ENCODE assay signal across 15 cellular contexts in the genomic region with DNA sequence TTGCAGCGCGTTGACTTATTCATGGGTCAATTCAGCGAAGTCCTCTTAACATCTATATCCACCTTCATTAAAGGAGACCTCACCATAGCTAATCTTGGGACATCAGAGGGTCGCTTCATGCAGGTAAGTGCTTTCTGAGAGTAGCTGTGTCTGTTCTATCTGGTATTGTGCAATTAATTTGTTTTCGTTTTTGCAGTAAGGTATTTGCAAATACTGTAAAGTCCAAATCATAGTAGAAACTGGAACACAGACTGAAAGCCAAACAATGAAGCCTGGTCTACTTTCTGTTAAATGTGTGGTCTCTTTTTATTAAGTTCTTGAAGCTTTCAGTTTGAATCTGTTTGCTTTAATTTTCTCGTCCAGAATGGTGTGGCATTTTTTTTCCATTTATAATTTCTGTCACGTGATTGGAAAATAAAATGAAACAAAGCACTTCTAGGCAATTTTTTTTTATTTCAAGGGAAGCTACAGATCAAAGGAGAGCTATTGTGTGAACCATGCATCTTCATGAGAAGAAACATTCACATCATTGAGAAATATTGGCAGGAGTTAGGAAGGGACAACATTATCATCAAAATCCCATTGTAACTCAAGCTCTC.
"Had no signal": no experiment of that assay in that cellular context is flagged by ENCODE, and none has a peak within 500 bp of the region (broad histone marks: within the 10 kb centered on the region; RNA-seq: fewer than 3 reads in every experiment).

No MANE protein-coding gene starts in this region.

- DNase-seq: activated CD8-positive, alpha-beta memory T cell treated with anti-CD3 and anti-CD28 coated beads, Interleukin-2, amount 50 U/mL, for 4 hours; activated CD8-positive, alpha-beta T cell treated with anti-CD3 and anti-CD28 coated beads for 36 hours; activated naive CD4-positive, alpha-beta T cell treated with Interleukin-2 at 50 U/mL for 16 hours; activated T-cell treated with anti-CD3 and anti-CD28 coated beads, Interleukin-2, amount 50 U/mL, for 72 hours; colonic mucosa; effector CD8-positive, alpha-beta T cell; natural killer cell; occipital lobe; stimulated activated CD4-positive, alpha-beta T cell treated with anti-CD3 and anti-CD28 coated beads, Interleukin-2, amount 100 ng/mL, for 48 hours; stimulated activated naive CD8-positive, alpha-beta T cell treated with anti-CD3 and anti-CD28 coated beads, Interleukin-15, Interleukin-2, amounts not matched to agents 100 U/mL and 50 U/mL, for 24 hours; T-helper 9 cell had no signal

- H3K4me3 ChIP-seq: colonic mucosa, lung, prostate gland, thoracic aorta had no signal

- H3K27ac ChIP-seq: colonic mucosa, prostate gland, thoracic aorta had no signal

- ATAC-seq: activated CD8-positive, alpha-beta T cell treated with anti-CD3 and anti-CD28 coated beads for 36 hours; activated T-cell treated with anti-CD3 and anti-CD28 coated beads, Interleukin-2, amount 50 U/mL, for 72 hours; natural killer cell; sciatic nerve; stimulated activated naive CD8-positive, alpha-beta T cell treated with anti-CD3 and anti-CD28 coated beads, Interleukin-15, Interleukin-2, amounts not matched to agents 100 U/mL and 50 U/mL, for 24 hours had no signal

- H3K9me3 ChIP-seq: colonic mucosa, prostate gland, thoracic aorta had no signal

- H3K4me1 ChIP-seq: colonic mucosa, prostate gland had no signal

- H3K27me3 ChIP-seq: colonic mucosa had no signal

- H3K36me3 ChIP-seq: colonic mucosa, prostate gland, thoracic aorta had no signal
